15 cellular contexts compared by ENCODE assay signal in the genomic region with DNA sequence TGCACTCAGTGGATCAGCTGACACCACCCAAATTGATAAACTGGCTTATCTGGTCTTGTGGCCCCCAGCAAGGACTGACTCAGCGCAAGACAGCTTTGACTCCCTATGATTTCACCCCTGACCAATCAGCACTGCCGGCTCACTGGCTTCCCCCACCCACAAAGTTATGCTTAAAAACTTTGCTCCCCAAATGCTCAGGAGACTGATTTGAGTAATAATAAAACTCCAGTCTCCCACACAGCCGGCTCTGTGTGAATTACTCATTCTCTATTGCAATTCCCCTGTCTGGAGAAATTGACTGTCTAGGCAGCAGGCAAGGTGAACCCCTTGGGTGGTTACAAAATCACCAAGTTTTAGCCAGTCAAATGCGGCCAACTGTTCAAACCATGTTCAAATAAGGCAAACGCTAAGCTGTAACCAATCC. TPM values are rescaled to one million over a fixed set of nuclear protein-coding genes. Genes with fewer than 3 reads are reported as not detected.
DNase-seq lines count a peak whose midpoint lies in the region; ATAC-seq and TF ChIP-seq lines count a peak whose summit lies in the region.
"Had no signal": no experiment of that assay in that cellular context is flagged by ENCODE, and none has a peak within 500 bp of the region (broad histone marks: within the 10 kb centered on the region; RNA-seq: fewer than 3 reads in every experiment).

No MANE protein-coding gene starts in this region.

- no peak overlapping the region for H3K4me2 ChIP-seq in H9 (ENCODE audit: insufficient read depth, insufficient read length, low read length)

- H3K4me1 ChIP-seq in H9 (ENCODE audit: insufficient read depth, low read length) = peaks cover 7% of the 10 kb centered on the region; the same call in 1 of the 2 replicates
- no peaks in the 10 kb centered on the region for H3K4me1 ChIP-seq in CD8-positive, alpha-beta memory T cell (ENCODE audit: insufficient read depth, low read length)

- H3K79me1 ChIP-seq in H9 (ENCODE audit: insufficient read depth, low read depth, low read length, poor library complexity, severe bottlenecking) = no peaks in the 10 kb centered on the region

- no peaks in the 10 kb centered on the region for H3K23me2 ChIP-seq in H9 (ENCODE audit: insufficient read length, low read depth, low read length, poor library complexity, severe bottlenecking)

- H2BK5ac ChIP-seq in H9 (ENCODE audit: insufficient read length, low read length) = no peak overlapping the region

- H3K27me3 Mint-ChIP-seq in H9 (ENCODE audit: low read depth) = no peaks in the 10 kb centered on the region
- no peaks in the 10 kb centered on the region for H3K27me3 Mint-ChIP-seq in stimulated activated memory B cell treated with anti-CD40 and anti-IgM and Interleukin-4, amounts not matched to agents 10 μg/mL and 1 μg/mL and 100 μg/mL, for 72 hours
- H3K27me3 Mint-ChIP-seq in CD8-positive, alpha-beta memory T cell = peaks cover 16 to 35% of the 10 kb centered on the region in 2 donors

- H3K27ac Mint-ChIP-seq in H9 = peak overlapping the region; percentile 94 to 98 (median 98); a peak in 6 of 7 replicates
- no peak overlapping the region for H3K27ac Mint-ChIP-seq in stimulated activated memory B cell treated with anti-CD40 and anti-IgM and Interleukin-4, amounts not matched to agents 10 μg/mL and 1 μg/mL and 100 μg/mL, for 72 hours
- no peak overlapping the region for H3K27ac Mint-ChIP-seq in CD8-positive, alpha-beta memory T cell
- H3K27ac Mint-ChIP-seq: CD4-positive, alpha-beta memory T cell had no signal

- H4K91ac ChIP-seq in H9 (ENCODE audit: insufficient read length, low read depth, low read length) = no peak overlapping the region

- no peak overlapping the region for H3K9ac ChIP-seq in H9 (ENCODE audit: extremely low read depth, insufficient read length, low read length)
- H3K9ac ChIP-seq: GM23248 had no signal

- CTCF ChIA-PET in CD8-positive, alpha-beta memory T cell (lab: Charles Lee) = no interaction called here

- H3K14ac ChIP-seq in H9 (ENCODE audit: insufficient read depth, low read length) = no peak overlapping the region

- peak overlapping the region; percentile 10 for H2AFZ ChIP-seq in H9 (ENCODE audit: low read length)
- H2AFZ ChIP-seq: GM23248 had no signal

- POLR2A ChIA-PET in CD8-positive, alpha-beta memory T cell (lab: Charles Lee) = no interaction called here

- no peak overlapping the region for H3T11ph ChIP-seq in H9 (ENCODE audit: low read length)

- peak overlapping the region; percentile 49 for H2BK20ac ChIP-seq in H9 (ENCODE audit: low read depth, low read length, poor library complexity, severe bottlenecking)

- peaks cover 8% of the 10 kb centered on the region in 2 experiments; a peak in 4 of 5 replicates for H3K9me3 Mint-ChIP-seq in H9
- H3K9me3 Mint-ChIP-seq in stimulated activated memory B cell treated with anti-CD40 and anti-IgM and Interleukin-4, amounts not matched to agents 10 μg/mL and 1 μg/mL and 100 μg/mL, for 72 hours = peaks cover 17% of the 10 kb centered on the region
- H3K9me3 Mint-ChIP-seq in CD8-positive, alpha-beta memory T cell = peaks cover 0 to 3% (median 0%) of the 10 kb centered on the region in 5 donors

- H3K36me3 Mint-ChIP-seq in H9 (ENCODE audit: insufficient read depth in 1 of 3, low read depth in 3 of 3) = peaks cover 0 to 19% (median 18%) of the 10 kb centered on the region in 3 experiments; a peak in 5 of 7 replicates
- H3K36me3 Mint-ChIP-seq in stimulated activated memory B cell treated with anti-CD40 and anti-IgM and Interleukin-4, amounts not matched to agents 10 μg/mL and 1 μg/mL and 100 μg/mL, for 72 hours = no peaks in the 10 kb centered on the region
- H3K36me3 Mint-ChIP-seq in CD8-positive, alpha-beta memory T cell = no peaks in the 10 kb centered on the region
- H3K36me3 Mint-ChIP-seq: CD4-positive, alpha-beta memory T cell had no signal

- H3K27me3 ChIP-seq in H9 (ENCODE audit: insufficient read depth, low read length) = no peaks in the 10 kb centered on the region
- H3K27me3 ChIP-seq in CD8-positive, alpha-beta memory T cell (ENCODE audit: insufficient read depth, low read length, poor library complexity, severe bottlenecking) = no peaks in the 10 kb centered on the region

- no peak overlapping the region for H3K18ac ChIP-seq in H9 (ENCODE audit: insufficient read length, low read depth, low read length)

- ATAC-seq in GM18858 (IDR thresholded peaks at IDR 0.05; ENCODE audit: unreplicated experiment) = no peak
- ATAC-seq in stimulated activated memory B cell treated with anti-CD40 and anti-IgM and Interleukin-4, amounts not matched to agents 10 μg/mL and 1 μg/mL and 100 μg/mL, for 72 hours = no peak
- ATAC-seq: Panc1 had no signal

- H4K5ac ChIP-seq in H9 (ENCODE audit: insufficient read length, low read depth, low read length) = no peak overlapping the region

- WGBS in H9 (ENCODE audit: extremely low coverage, insufficient read length, low lambda C conversion rate) = no CpG with 5 or more reads among the region's 5 CpGs

- H3K9me3 ChIP-seq in H9 (ENCODE audit: control insufficient read depth, low read depth, low read length) = no peaks in the 10 kb centered on the region
- no peaks in the 10 kb centered on the region for H3K9me3 ChIP-seq in CD8-positive, alpha-beta memory T cell (ENCODE audit: low read length)

- no peak overlapping the region for H3K4me3 Mint-ChIP-seq in H9
- no peak overlapping the region for H3K4me3 Mint-ChIP-seq in stimulated activated memory B cell treated with anti-CD40 and anti-IgM and Interleukin-4, amounts not matched to agents 10 μg/mL and 1 μg/mL and 100 μg/mL, for 72 hours
- no peak overlapping the region for H3K4me3 Mint-ChIP-seq in CD8-positive, alpha-beta memory T cell
- H3K4me3 Mint-ChIP-seq: CD4-positive, alpha-beta memory T cell had no signal

- DNase-seq in GM12865 (ENCODE audit: low read depth) = peak; percentile 13
- DNase-seq in H9 = no peak
- peak; percentile 70 to 76 for DNase-seq in activated T-cell treated with anti-CD3 and anti-CD28 coated beads, Interleukin-2, amount 50 U/mL, for 48 hours
- DNase-seq in stimulated activated CD4-positive, alpha-beta T cell treated with anti-CD3 and anti-CD28 coated beads, Interleukin-12 subunit alpha, Interleukin-12 subunit beta, amount 100 ng/mL, for 4 hours = peak; percentile 19
- DNase-seq in SW480 (ENCODE audit: low spot score) = no peak
- DNase-seq in CD8-positive, alpha-beta memory T cell = no peak
- DNase-seq: CD4-positive, alpha-beta memory T cell; GM23248; kidney glomerular epithelial cell had no signal

- no peaks in the 10 kb centered on the region for H3K36me3 ChIP-seq in CD8-positive, alpha-beta memory T cell (ENCODE audit: insufficient read depth, low read length)

- H2AK5ac ChIP-seq in H9 (ENCODE audit: insufficient read length, low read length) = no peak overlapping the region

- H2BK12ac ChIP-seq in H9 (ENCODE audit: insufficient read length, low read depth, low read length) = no peak overlapping the region

- no peak overlapping the region for H2BK15ac ChIP-seq in H9 (ENCODE audit: low read depth, low read length)

- H3K4me3 ChIP-seq in GM12865 (ENCODE audit: low read depth, low read length) = no peak overlapping the region
- H3K4me3 ChIP-seq in CD8-positive, alpha-beta memory T cell (ENCODE audit: low read length) = no peak overlapping the region
- H3K4me3 ChIP-seq: GM23248 had no signal

- H3K4ac ChIP-seq in H9 (ENCODE audit: low read depth, low read length) = no peak overlapping the region

- no peaks in the 10 kb centered on the region for H4K20me1 ChIP-seq in H9 (ENCODE audit: control insufficient read depth, insufficient read depth, insufficient read length)

- H3K27ac ChIP-seq in H9 (ENCODE audit: insufficient read length, low read depth, low read length) = peak overlapping the region; percentile 80
- no peak overlapping the region for H3K27ac ChIP-seq in CD8-positive, alpha-beta memory T cell (ENCODE audit: low read depth, low read length)
- H3K27ac ChIP-seq: GM23248 had no signal

- TF ChIP-seq CTCF in GM12865 (IDR thresholded peaks at IDR 0.05; ENCODE audit: insufficient read depth, low read depth, low read length, missing control alignments) (no peak), H9 (conservative IDR thresholded peaks at IDR 0.05) (no peak)

- no peaks in the 10 kb centered on the region for H3K79me2 ChIP-seq in H9 (ENCODE audit: insufficient read depth, low read length)

- no peak overlapping the region for H4K8ac ChIP-seq in H9 (replicated peaks; ENCODE audit: insufficient read length, low read depth, low read length)

- H2BK120ac ChIP-seq in H9 (ENCODE audit: low read depth, low read length, poor library complexity, severe bottlenecking) = no peak overlapping the region

- H3K23ac ChIP-seq in H9 (ENCODE audit: insufficient read length, low read depth, low read length) = no peak overlapping the region

- no peak overlapping the region for H3K56ac ChIP-seq in H9 (ENCODE audit: insufficient read length, low read depth, low read length)

- H3K4me1 Mint-ChIP-seq in H9 = peaks cover 60 to 73% of the 10 kb centered on the region in 2 experiments
- no peaks in the 10 kb centered on the region for H3K4me1 Mint-ChIP-seq in stimulated activated memory B cell treated with anti-CD40 and anti-IgM and Interleukin-4, amounts not matched to agents 10 μg/mL and 1 μg/mL and 100 μg/mL, for 72 hours
- H3K4me1 Mint-ChIP-seq in CD8-positive, alpha-beta memory T cell = no peaks in the 10 kb centered on the region

RNA-seq across cellular contexts. Expression of gene SLC22A2, which starts 32.5 kb away (rescaled TPM):
- 0.86 and 1.0 TPM in 2 replicates for total RNA-seq in H9 (2021)
- total RNA-seq in CD8-positive, alpha-beta memory T cell = not detected
- polyA plus RNA-seq in CD8-positive, alpha-beta memory T cell = not detected
- total RNA-seq: cardiac septum; CD4-positive, alpha-beta memory T cell; fibroblast of lung; GM23248; omental fat pad had no signal
- polyA plus RNA-seq: CD4-positive, alpha-beta memory T cell; fibroblast of lung; GM23248 had no signal

Comparison
In these comparisons a context has a peak if more than half of its experiments do, and no peak if none do; other contexts are left out.
1. DNase-seq: peak in GM12865 (single experiment), activated T-cell treated with anti-CD3 and anti-CD28 coated beads, Interleukin-2, amount 50 U/mL, for 48 hours (2 of 2) and stimulated activated CD4-positive, alpha-beta T cell treated with anti-CD3 and anti-CD28 coated beads, Interleukin-12 subunit alpha, Interleukin-12 subunit beta, amount 100 ng/mL, for 4 hours (single experiment); none in H9 (single experiment), SW480 (single experiment) and CD8-positive, alpha-beta memory T cell (0 of 5).
2. H3K27ac Mint-ChIP-seq: peak in H9 (3 of 3); none in stimulated activated memory B cell treated with anti-CD40 and anti-IgM and Interleukin-4, amounts not matched to agents 10 μg/mL and 1 μg/mL and 100 μg/mL, for 72 hours (single experiment) and CD8-positive, alpha-beta memory T cell (0 of 8).